In genomic region chr1:70033266-70033873, GRCh38 we compare ENCODE assay signal across 16 cellular contexts.
DNase-seq lines count a peak whose midpoint lies in the region; ATAC-seq, FAIRE-seq and TF ChIP-seq lines count a peak whose summit lies in the region.
"Had no signal": no experiment of that assay in that cellular context is flagged by ENCODE, and none has a peak within 500 bp of the region (broad histone marks: within the 10 kb centered on the region; RNA-seq: fewer than 3 reads in every experiment).

No MANE protein-coding gene starts in this region.

- no peaks in the 10 kb centered on the region for H3K27me3 Mint-ChIP-seq in activated T-cell treated with anti-CD3 and anti-CD28 coated beads, Interleukin-2, amount 50 U/mL, for 72 hours (ENCODE audit: low read depth)
- H3K27me3 Mint-ChIP-seq: activated naive CD4-positive, alpha-beta T cell treated with anti-CD3 and anti-CD28 coated beads, Interleukin-2, amount 50 U/mL, for 24 hours; CD4-positive, alpha-beta memory T cell had no signal

- no peaks in the 10 kb centered on the region for H3K9me3 Mint-ChIP-seq in activated T-cell treated with anti-CD3 and anti-CD28 coated beads, Interleukin-2, amount 50 U/mL, for 72 hours
- H3K9me3 Mint-ChIP-seq: activated naive CD4-positive, alpha-beta T cell treated with anti-CD3 and anti-CD28 coated beads, Interleukin-2, amount 50 U/mL, for 24 hours had no signal

- no peak for TF ChIP-seq POLR2A in GM12891 (IDR thresholded peaks at IDR 0.05; ENCODE audit: low read depth, low read length)

- intact Hi-C loops in cardiac septum (cut with DNase I) = no loop called here

- H3K27ac Mint-ChIP-seq in activated T-cell treated with anti-CD3 and anti-CD28 coated beads, Interleukin-2, amount 50 U/mL, for 72 hours = no peak overlapping the region
- H3K27ac Mint-ChIP-seq: activated naive CD4-positive, alpha-beta T cell treated with anti-CD3 and anti-CD28 coated beads, Interleukin-2, amount 50 U/mL, for 24 hours; CD4-positive, alpha-beta memory T cell had no signal

- ATAC-seq in GM19372 (IDR thresholded peaks at IDR 0.05; ENCODE audit: low read depth, unreplicated experiment) = peak; percentile 53
- ATAC-seq in GM21786 (IDR thresholded peaks at IDR 0.05; ENCODE audit: unreplicated experiment) = peak; percentile 74
- peak; percentile 78 for ATAC-seq in HG03175 (IDR thresholded peaks at IDR 0.05; ENCODE audit: unreplicated experiment)
- ATAC-seq in activated T-cell treated with anti-CD3 and anti-CD28 coated beads, Interleukin-2, amount 50 U/mL, for 72 hours (replicated peaks in 1 of 2) = no peak
- ATAC-seq: activated CD4-positive, CD25-positive, alpha-beta regulatory T cell treated with anti-CD3 and anti-CD28 coated beads, Interleukin-2, amount 50 U/mL, for 24 hours; left ventricle myocardium superior had no signal

- DNase-seq in GM12891 (ENCODE audit: insufficient read length, low spot score) (no peak), pons (ENCODE audit: low spot score) (no peak), anterior cingulate cortex (lab: John Stamatoyannopoulos, UW) (no peak), cardiac septum (ENCODE audit: low spot score) (no peak)
- DNase-seq in activated T-cell treated with anti-CD3 and anti-CD28 coated beads, Interleukin-2, amount 50 U/mL, for 72 hours = no peak
- DNase-seq: activated CD8-positive, alpha-beta memory T cell treated with anti-CD3 and anti-CD28 coated beads, Interleukin-2, amount 50 U/mL, for 4 hours; CD4-positive, alpha-beta memory T cell; effector memory CD4-positive, alpha-beta T cell; left ventricle myocardium superior; NCI-H2081 treated with DMSO at 0.1 percent for 48 hours had no signal

- FAIRE-seq in GM12891 (lab: Jason Lieb, UNC) = no peak
- FAIRE-seq: bronchial epithelial cell had no signal

- no peaks in the 10 kb centered on the region for H3K36me3 Mint-ChIP-seq in activated T-cell treated with anti-CD3 and anti-CD28 coated beads, Interleukin-2, amount 50 U/mL, for 72 hours (ENCODE audit: insufficient read depth in 2 of 2)
- H3K36me3 Mint-ChIP-seq: activated naive CD4-positive, alpha-beta T cell treated with anti-CD3 and anti-CD28 coated beads, Interleukin-2, amount 50 U/mL, for 24 hours; CD4-positive, alpha-beta memory T cell had no signal

- no peak overlapping the region for H3K4me3 Mint-ChIP-seq in activated T-cell treated with anti-CD3 and anti-CD28 coated beads, Interleukin-2, amount 50 U/mL, for 72 hours
- H3K4me3 Mint-ChIP-seq: activated naive CD4-positive, alpha-beta T cell treated with anti-CD3 and anti-CD28 coated beads, Interleukin-2, amount 50 U/mL, for 24 hours; CD4-positive, alpha-beta memory T cell had no signal

- H3K4me1 Mint-ChIP-seq in activated T-cell treated with anti-CD3 and anti-CD28 coated beads, Interleukin-2, amount 50 U/mL, for 72 hours (ENCODE audit: low read depth) = no peaks in the 10 kb centered on the region
- H3K4me1 Mint-ChIP-seq: activated naive CD4-positive, alpha-beta T cell treated with anti-CD3 and anti-CD28 coated beads, Interleukin-2, amount 50 U/mL, for 24 hours had no signal

TF ChIP-seq in GM12891, 5 proteins besides CTCF, POLR2A, EP300 and RAD21:
- peak; percentile 68 for TF ChIP-seq SPI1 (IDR thresholded peaks at IDR 0.05; ENCODE audit: low read depth, low read length)
- TF ChIP-seq POU2F2 (IDR thresholded peaks at IDR 0.05; ENCODE audit: low read depth, low read length) = no peak
- TF ChIP-seq POLR2AphosphoS5 (IDR thresholded peaks at IDR 0.05; ENCODE audit: low read depth, low read length) = no peak
- TF ChIP-seq TAF1 (IDR thresholded peaks at IDR 0.05; ENCODE audit: low read depth, low read length) = no peak
- TF ChIP-seq PAX5 (IDR thresholded peaks at IDR 0.05; ENCODE audit: insufficient read depth, low read length, severe bottlenecking) = no peak

Comparison
In these comparisons a context has a peak if more than half of its experiments do, and no peak if none do; other contexts are left out.
1. ATAC-seq: peak in GM19372 (single experiment), GM21786 (single experiment) and HG03175 (single experiment); none in activated T-cell treated with anti-CD3 and anti-CD28 coated beads, Interleukin-2, amount 50 U/mL, for 72 hours (0 of 2).